Comparison of ENCODE assay signal across 9 cellular contexts in genomic region chr13:72221276-72221962, GRCh38.
DNase-seq lines count a peak whose midpoint lies in the region; ATAC-seq, FAIRE-seq and TF ChIP-seq lines count a peak whose summit lies in the region.
"Had no signal": no experiment of that assay in that cellular context is flagged by ENCODE, and none has a peak within 500 bp of the region (broad histone marks: within the 10 kb centered on the region; RNA-seq: fewer than 3 reads in every experiment).

No MANE protein-coding gene starts in this region.

- no peak for FAIRE-seq in A549 (lab: Jason Lieb, UNC)
- FAIRE-seq: GM18507 had no signal

- ATAC-seq in A549 (peak in 1 of 2 experiments; percentile 88; a peak in 4 of 6 replicates), GM19351 (IDR thresholded peaks at IDR 0.05; ENCODE audit: unreplicated experiment) (peak; percentile 68), GM18907 (IDR thresholded peaks at IDR 0.05; ENCODE audit: unreplicated experiment) (no peak)
- no peak for ATAC-seq in activated T-helper 17 cell treated with anti-CD3 and anti-CD28 coated beads, Interleukin-2, amount 50 U/mL, for 72 hours (replicated peaks)

- WGBS in A549 (ENCODE audit: missing lambda C conversion rate) = 3% methylated on average over 3 of the region's 9 CpGs

- H3K4me1 Mint-ChIP-seq in MCF 10A (ENCODE audit: insufficient read depth, unreplicated experiment) = no peaks in the 10 kb centered on the region
- no peaks in the 10 kb centered on the region for H3K4me1 Mint-ChIP-seq in nephron progenitor cell
- H3K4me1 Mint-ChIP-seq in activated T-helper 17 cell treated with anti-CD3 and anti-CD28 coated beads, Interleukin-2, amount 50 U/mL, for 72 hours = no peaks in the 10 kb centered on the region

- TF ChIP-seq RAD21 in A549 (conservative IDR thresholded peaks at IDR 0.05 in 1 of 2, IDR thresholded peaks at IDR 0.05 in 1 of 2) = peak in 1 of 2 experiments; percentile 17; a peak in 1 of 5 replicates

- no peaks in the 10 kb centered on the region for H3K4me1 ChIP-seq in A549

- no peak overlapping the region for H3K27ac ChIP-seq in A549

- intact Hi-C loops in MCF 10A (cut with micrococcal nuclease) = no loop called here

- H3K4me3 Mint-ChIP-seq in MCF 10A (ENCODE audit: unreplicated experiment) (no peak overlapping the region), nephron progenitor cell (no peak overlapping the region)
- no peak overlapping the region for H3K4me3 Mint-ChIP-seq in activated T-helper 17 cell treated with anti-CD3 and anti-CD28 coated beads, Interleukin-2, amount 50 U/mL, for 72 hours

- TF ChIP-seq CTCF in A549 (IDR thresholded peaks at IDR 0.05) (peak; percentile 18; the same call in 1 of the 3 replicates), MCF 10A (IDR thresholded peaks at IDR 0.05; ENCODE audit: unreplicated experiment) (peak; percentile 74), nephron progenitor cell (IDR thresholded peaks at IDR 0.05) (peak; percentile 64)

- H3K4me2 ChIP-seq in A549 = no peak overlapping the region

- no peaks in the 10 kb centered on the region for H3K9me3 ChIP-seq in A549

- TF ChIP-seq EP300 in A549 (IDR thresholded peaks at IDR 0.05) = no peak

- CTCF ChIA-PET in A549 (lab: Yijun Ruan, JAX) (no interaction called here), MCF 10A (lab: Yijun Ruan, JAX) (interaction anchor here (0.6 to 2.0 kb wide), 5 partner anchors 9 to 429 kb away, joined by 3 to 7 read pairs (median 4); no protein-coding TSS in a partner anchor)

- H3K27ac Mint-ChIP-seq in MCF 10A (ENCODE audit: low read depth, unreplicated experiment) (no peak overlapping the region), nephron progenitor cell (no peak overlapping the region)
- H3K27ac Mint-ChIP-seq in activated T-helper 17 cell treated with anti-CD3 and anti-CD28 coated beads, Interleukin-2, amount 50 U/mL, for 72 hours = no peak overlapping the region

- H3K36me3 Mint-ChIP-seq in MCF 10A (ENCODE audit: insufficient read depth, unreplicated experiment) (no peaks in the 10 kb centered on the region), nephron progenitor cell (ENCODE audit: low read depth) (no peaks in the 10 kb centered on the region)
- no peaks in the 10 kb centered on the region for H3K36me3 Mint-ChIP-seq in activated T-helper 17 cell treated with anti-CD3 and anti-CD28 coated beads, Interleukin-2, amount 50 U/mL, for 72 hours (ENCODE audit: low read depth)

- H3K27me3 Mint-ChIP-seq in MCF 10A (ENCODE audit: insufficient read depth, unreplicated experiment) (peaks cover 26% of the 10 kb centered on the region), nephron progenitor cell (ENCODE audit: low read depth, poor library complexity) (no peaks in the 10 kb centered on the region)
- no peaks in the 10 kb centered on the region for H3K27me3 Mint-ChIP-seq in activated T-helper 17 cell treated with anti-CD3 and anti-CD28 coated beads, Interleukin-2, amount 50 U/mL, for 72 hours

- H3K9me3 Mint-ChIP-seq in MCF 10A (ENCODE audit: unreplicated experiment) = no peaks in the 10 kb centered on the region
- H3K9me3 Mint-ChIP-seq in nephron progenitor cell = no peaks in the 10 kb centered on the region
- peaks cover 15% of the 10 kb centered on the region for H3K9me3 Mint-ChIP-seq in activated T-helper 17 cell treated with anti-CD3 and anti-CD28 coated beads, Interleukin-2, amount 50 U/mL, for 72 hours

- DNase-seq in A549 (ENCODE audit: low read depth in 1 of 2, low spot score in 1 of 2) (peak; percentile 3 to 24), M059J (ENCODE audit: low read depth) (peak; percentile 75), MCF 10A (ENCODE audit: unreplicated experiment) (peak; percentile 75), nephron progenitor cell (peak; percentile 46), NCI-H1436 (lab: John Stamatoyannopoulos, UW) (no peak)

- no peak for TF ChIP-seq POLR2A in A549 (IDR thresholded peaks at IDR 0.05; ENCODE audit: low read length)

- POLR2A ChIA-PET in A549 (lab: Yijun Ruan, JAX) (no interaction called here), MCF 10A (lab: Yijun Ruan, JAX) (no interaction called here)

- no TSS peak for BruUV-seq in MCF 10A (replicated peaks; lab: Mats Ljungman, UMichigan)

- no peak overlapping the region for H3K4me3 ChIP-seq in A549

TF ChIP-seq in A549, 52 proteins besides CTCF, POLR2A, EP300 and RAD21:
- TF ChIP-seq, protein P1, sequence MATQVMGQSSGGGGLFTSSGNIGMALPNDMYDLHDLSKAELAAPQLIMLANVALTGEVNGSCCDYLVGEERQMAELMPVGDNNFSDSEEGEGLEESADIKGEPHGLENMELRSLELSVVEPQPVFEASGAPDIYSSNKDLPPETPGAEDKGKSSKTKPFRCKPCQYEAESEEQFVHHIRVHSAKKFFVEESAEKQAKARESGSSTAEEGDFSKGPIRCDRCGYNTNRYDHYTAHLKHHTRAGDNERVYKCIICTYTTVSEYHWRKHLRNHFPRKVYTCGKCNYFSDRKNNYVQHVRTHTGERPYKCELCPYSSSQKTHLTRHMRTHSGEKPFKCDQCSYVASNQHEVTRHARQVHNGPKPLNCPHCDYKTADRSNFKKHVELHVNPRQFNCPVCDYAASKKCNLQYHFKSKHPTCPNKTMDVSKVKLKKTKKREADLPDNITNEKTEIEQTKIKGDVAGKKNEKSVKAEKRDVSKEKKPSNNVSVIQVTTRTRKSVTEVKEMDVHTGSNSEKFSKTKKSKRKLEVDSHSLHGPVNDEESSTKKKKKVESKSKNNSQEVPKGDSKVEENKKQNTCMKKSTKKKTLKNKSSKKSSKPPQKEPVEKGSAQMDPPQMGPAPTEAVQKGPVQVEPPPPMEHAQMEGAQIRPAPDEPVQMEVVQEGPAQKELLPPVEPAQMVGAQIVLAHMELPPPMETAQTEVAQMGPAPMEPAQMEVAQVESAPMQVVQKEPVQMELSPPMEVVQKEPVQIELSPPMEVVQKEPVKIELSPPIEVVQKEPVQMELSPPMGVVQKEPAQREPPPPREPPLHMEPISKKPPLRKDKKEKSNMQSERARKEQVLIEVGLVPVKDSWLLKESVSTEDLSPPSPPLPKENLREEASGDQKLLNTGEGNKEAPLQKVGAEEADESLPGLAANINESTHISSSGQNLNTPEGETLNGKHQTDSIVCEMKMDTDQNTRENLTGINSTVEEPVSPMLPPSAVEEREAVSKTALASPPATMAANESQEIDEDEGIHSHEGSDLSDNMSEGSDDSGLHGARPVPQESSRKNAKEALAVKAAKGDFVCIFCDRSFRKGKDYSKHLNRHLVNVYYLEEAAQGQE (IDR thresholded peaks at IDR 0.05) = no peak
- TF ChIP-seq KDM5A (IDR thresholded peaks at IDR 0.05) = no peak
- no peak for TF ChIP-seq CBX8 (IDR thresholded peaks at IDR 0.05)
- TF ChIP-seq TP53 (CRISPR knock-in tag; IDR thresholded peaks at IDR 0.05) = no peak
- TF ChIP-seq NFE2L2 (conservative IDR thresholded peaks at IDR 0.05; ENCODE audit: low read length) = no peak
- no peak for TF ChIP-seq SMC3 (IDR thresholded peaks at IDR 0.05)
- TF ChIP-seq KDM1A (IDR thresholded peaks at IDR 0.05; ENCODE audit: low read depth) = no peak
- TF ChIP-seq JUN (IDR thresholded peaks at IDR 0.05) = no peak
- TF ChIP-seq ESRRA (IDR thresholded peaks at IDR 0.05; ENCODE audit: borderline replicate concordance, low read length) = no peak
- TF ChIP-seq ZC3H11A (IDR thresholded peaks at IDR 0.05) = no peak
- TF ChIP-seq ZSCAN20 (CRISPR knock-in tag; IDR thresholded peaks at IDR 0.05) = no peak
TF ChIP-seq in A549: peak in this region for 0.

Comparison
In these comparisons a context has a peak if more than half of its experiments do, and no peak if none do; other contexts are left out.
1. CTCF ChIP-seq: peak in every context shown above with its lines; median percentile 74 in MCF 10A; 64 in nephron progenitor cell; 18 in A549.